8 cellular contexts compared by ENCODE assay signal in the genomic region with DNA sequence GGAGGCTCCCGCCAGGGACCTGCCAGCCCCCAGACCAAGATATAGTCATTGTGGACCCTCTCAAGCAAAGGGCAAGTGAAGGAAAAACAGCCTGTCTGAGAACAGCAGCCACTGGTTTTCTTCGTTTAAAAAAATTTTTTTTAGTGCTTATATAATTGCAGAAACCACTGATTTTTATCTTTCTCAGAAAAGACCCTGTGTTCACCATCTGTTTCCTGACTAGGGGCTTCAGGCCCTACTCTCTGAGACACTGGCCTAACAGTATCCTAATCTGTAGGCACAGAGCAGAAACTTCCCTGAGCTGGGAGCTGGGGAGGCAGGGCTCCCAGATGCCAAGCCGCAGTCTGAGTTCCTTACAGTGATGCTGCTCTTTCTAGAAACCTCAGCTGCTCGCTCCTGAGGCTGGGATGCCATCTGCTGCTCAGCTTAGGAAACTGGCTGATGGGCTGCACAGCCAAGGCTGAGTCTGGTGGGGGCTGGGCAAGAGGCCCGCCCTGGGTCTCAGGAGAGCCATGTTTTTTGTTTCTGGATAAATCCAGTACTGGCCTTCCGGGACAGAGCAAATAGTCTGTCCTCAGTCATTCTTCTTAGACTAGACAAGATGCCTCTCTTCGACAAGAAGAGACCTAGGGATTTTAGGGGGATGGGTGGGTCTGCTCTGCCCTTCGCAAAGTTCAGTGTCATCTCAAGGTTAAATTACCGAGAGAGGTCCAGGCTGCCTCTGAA. TPM values are rescaled to one million over a fixed set of nuclear protein-coding genes. Genes with fewer than 3 reads are reported as not detected.
A peak's percentile ranks its signal among the peaks of the same experiment; 100 is the strongest.
DNase-seq lines count a peak whose midpoint lies in the region; ATAC-seq and TF ChIP-seq lines count a peak whose summit lies in the region.

No MANE protein-coding gene starts in this region.

- no peaks in the 10 kb centered on the region for H3K9me3 Mint-ChIP-seq in stimulated activated memory B cell treated with anti-CD40 and anti-IgM and Interleukin-4, amounts not matched to agents 10 μg/mL and 1 μg/mL and 100 μg/mL, for 72 hours

- H3K4ac ChIP-seq in IMR-90 (ENCODE audit: low read depth, low read length), result no peak overlapping the region; the same call in 1 of the 2 replicates

- H4K20me1 ChIP-seq in IMR-90 (ENCODE audit: insufficient read depth, low read length) (no peaks in the 10 kb centered on the region), OCI-LY3 (ENCODE audit: insufficient read depth, low read length) (no peaks in the 10 kb centered on the region)

- no peak overlapping the region for H3K9ac ChIP-seq in IMR-90 (ENCODE audit: low read depth, low read length)
- H3K9ac ChIP-seq in OCI-LY3 (ENCODE audit: low read length), result no peak overlapping the region

- no peak overlapping the region for H3K14ac ChIP-seq in IMR-90 (replicated peaks; ENCODE audit: low read depth, low read length)

- H2AK9ac ChIP-seq in IMR-90 (replicated peaks; ENCODE audit: low read depth, low read length, poor library complexity), result no peak overlapping the region

- H3K4me1 ChIP-seq in IMR-90 (ENCODE audit: control insufficient read depth, insufficient read depth, low read length), result no peaks in the 10 kb centered on the region
- H3K4me1 ChIP-seq in OCI-LY3 (ENCODE audit: low read length), result peaks cover 9% of the 10 kb centered on the region; the same call in 1 of the 2 replicates

- H3K23ac ChIP-seq in IMR-90 (ENCODE audit: low read depth, low read length), result no peak overlapping the region

- no peak overlapping the region for H3K18ac ChIP-seq in IMR-90 (ENCODE audit: low read depth, low read length)

- DNase-seq in C1 segment of cervical spinal cord (lab: John Stamatoyannopoulos, UW) (peak in 13 of 14 donors; percentile 20 to 85 (median 76)), IMR-90 (peak; percentile 91), activated T-cell treated with anti-CD3 and anti-CD28 coated beads for 1 hour (ENCODE audit: low read depth) (peak; percentile 41), erythroblast (lab: John Stamatoyannopoulos, UW) (peak; percentile 78 to 80), myocyte (ENCODE audit: low read depth) (peak; percentile 92)

- H3K27me3 ChIP-seq in IMR-90 (ENCODE audit: control insufficient read depth, insufficient read depth, low read length) (peaks cover 7% of the 10 kb centered on the region; the same call in 1 of the 2 replicates), OCI-LY3 (ENCODE audit: low read depth, low read length) (no peaks in the 10 kb centered on the region)

- TF ChIP-seq POLR2A in IMR-90 (IDR thresholded peaks at IDR 0.05; ENCODE audit: low read depth, low read length) (0 out of 2 replicates have a peak, but pooled peaks have one; percentile 47), erythroblast (IDR thresholded peaks at IDR 0.05; ENCODE audit: low read length) (no peak)

- intact Hi-C loops in IMR-90 (cut with micrococcal nuclease), result loop anchor here (1.0 to 10.0 kb wide), 6 partner anchors 158 to 683 kb away; a partner anchor contains a TSS

- ATAC-seq in GM19455 (IDR thresholded peaks at IDR 0.05; ENCODE audit: unreplicated experiment) (peak; percentile 66), IMR-90 (ENCODE audit: low read depth) (peak; percentile 100)
- ATAC-seq in stimulated activated memory B cell treated with anti-CD40 and anti-IgM and Interleukin-4, amounts not matched to agents 10 μg/mL and 1 μg/mL and 100 μg/mL, for 72 hours, result peak; percentile 92

- in situ Hi-C loops in IMR-90 (cut with MboI; ENCODE audit: low sequenced_read_pairs), result loop anchor here (10.0 kb wide), 3 partner anchors 438 to 688 kb away; a partner anchor contains a TSS

- H2AFZ ChIP-seq in IMR-90 (replicated peaks; ENCODE audit: low read length, poor library complexity) (peak overlapping the region; percentile 75), OCI-LY3 (ENCODE audit: low read depth, low read length) (peak overlapping the region; percentile 88)

- no peaks in the 10 kb centered on the region for H3K79me1 ChIP-seq in IMR-90 (ENCODE audit: low read depth in 1 of 2, low read length in 2 of 2)

- CTCF ChIA-PET in IMR-90 (lab: Yijun Ruan, JAX), result interaction anchor here (0.6 to 1.5 kb wide), 9 partner anchors 9 to 621 kb away, joined by 3 to 5 read pairs (median 3); no protein-coding TSS in a partner anchor

- no peak overlapping the region for H2BK120ac ChIP-seq in IMR-90 (ENCODE audit: low read depth, low read length)

- H3K27ac ChIP-seq in IMR-90 (ENCODE audit: insufficient read depth, low read length) (no peak overlapping the region), OCI-LY3 (ENCODE audit: low read length) (no peak overlapping the region)

- H3K4me3 Mint-ChIP-seq in stimulated activated memory B cell treated with anti-CD40 and anti-IgM and Interleukin-4, amounts not matched to agents 10 μg/mL and 1 μg/mL and 100 μg/mL, for 72 hours, result no peak overlapping the region

- H3K27ac Mint-ChIP-seq in stimulated activated memory B cell treated with anti-CD40 and anti-IgM and Interleukin-4, amounts not matched to agents 10 μg/mL and 1 μg/mL and 100 μg/mL, for 72 hours, result no peak overlapping the region

- TF ChIP-seq CTCF in IMR-90 (conservative IDR thresholded peaks at IDR 0.05; ENCODE audit: low read depth, low read length) (peak; percentile 98), OCI-LY3 (IDR thresholded peaks at IDR 0.05; ENCODE audit: low read depth, low read length) (peak; percentile 67)

- H3K36me3 Mint-ChIP-seq in stimulated activated memory B cell treated with anti-CD40 and anti-IgM and Interleukin-4, amounts not matched to agents 10 μg/mL and 1 μg/mL and 100 μg/mL, for 72 hours, result no peaks in the 10 kb centered on the region

- peak overlapping the region; percentile 4; the same call in 1 of the 2 replicates for H4K5ac ChIP-seq in IMR-90 (ENCODE audit: low read depth, low read length)

- H3K36me3 ChIP-seq in IMR-90 (ENCODE audit: control insufficient read depth, insufficient read depth, low read length), result no peaks in the 10 kb centered on the region
- H3K36me3 ChIP-seq in OCI-LY3 (replicated peaks; ENCODE audit: low read depth, low read length), result no peaks in the 10 kb centered on the region

- H2BK5ac ChIP-seq in IMR-90 (ENCODE audit: low read depth, low read length, poor library complexity, severe bottlenecking), result no peak overlapping the region

- no peak overlapping the region for H3K56ac ChIP-seq in IMR-90 (ENCODE audit: extremely low read depth, insufficient read depth, low read length)

- H3K9me3 ChIP-seq in IMR-90 (ENCODE audit: control insufficient read depth, insufficient read depth, low read length) (no peaks in the 10 kb centered on the region), OCI-LY3 (ENCODE audit: insufficient read depth, low read length) (no peaks in the 10 kb centered on the region)

- no peaks in the 10 kb centered on the region for H3K9me1 ChIP-seq in IMR-90 (ENCODE audit: insufficient read depth, low read length)

- no TSS peak for BruUV-seq in IMR-90 (replicated peaks; lab: Mats Ljungman, UMichigan)

- no peak overlapping the region for H4K91ac ChIP-seq in IMR-90 (ENCODE audit: insufficient read depth, low read depth, low read length)

- peak overlapping the region in 1 of 2 experiments; percentile 76; a peak in 2 of 4 replicates for H4K8ac ChIP-seq in IMR-90 (ENCODE audit: low read depth in 2 of 2, low read length in 2 of 2)

- H2BK20ac ChIP-seq in IMR-90 (ENCODE audit: low read depth, low read length), result no peak overlapping the region

- no peaks in the 10 kb centered on the region for H3K4me1 Mint-ChIP-seq in stimulated activated memory B cell treated with anti-CD40 and anti-IgM and Interleukin-4, amounts not matched to agents 10 μg/mL and 1 μg/mL and 100 μg/mL, for 72 hours

- no CpG with 5 or more reads among the region's 9 CpGs for WGBS in IMR-90 (ENCODE audit: extremely low coverage in 2 of 2, insufficient read length in 1 of 2), 2 experiments

- H3K4me3 ChIP-seq in IMR-90 (ENCODE audit: insufficient read depth, low read depth, low read length) (no peak overlapping the region), OCI-LY3 (ENCODE audit: low read length) (no peak overlapping the region)

- H3K4me2 ChIP-seq in IMR-90 (ENCODE audit: low read depth, low read length) (no peak overlapping the region), OCI-LY3 (ENCODE audit: low read length) (peak overlapping the region; percentile 56)

- H2BK15ac ChIP-seq in IMR-90 (ENCODE audit: low read depth, low read length), result no peak overlapping the region

- dilution Hi-C loops in IMR-90 (cut with HindIII; ENCODE audit: low sequenced_read_pairs, unreplicated experiment), result no loop called here

- TF ChIP-seq RAD21 in IMR-90 (IDR thresholded peaks at IDR 0.05; ENCODE audit: low read length), result peak; percentile 100

- no peaks in the 10 kb centered on the region for H3K79me2 ChIP-seq in OCI-LY3 (ENCODE audit: low read length)

- POLR2A ChIA-PET in IMR-90 (lab: Charles Lee; ENCODE audit: unreplicated experiment), result interaction anchor here (0.5 kb wide), 1 partner anchor 510 kb away, joined by 5 read pairs; no protein-coding TSS in a partner anchor

- H3K27me3 Mint-ChIP-seq in stimulated activated memory B cell treated with anti-CD40 and anti-IgM and Interleukin-4, amounts not matched to agents 10 μg/mL and 1 μg/mL and 100 μg/mL, for 72 hours, result peaks cover 9% of the 10 kb centered on the region

- H2AK5ac ChIP-seq in IMR-90 (ENCODE audit: low read depth, low read length), result no peak overlapping the region

TF ChIP-seq in IMR-90, 13 proteins besides CTCF, POLR2A, EP300 and RAD21:
- TF ChIP-seq SMC3 (IDR thresholded peaks at IDR 0.05; ENCODE audit: low read depth, low read length) (peak; percentile 99), BHLHE40 (IDR thresholded peaks at IDR 0.05; ENCODE audit: low read depth, low read length) (0 out of 2 replicates have a peak, but pooled peaks have one; percentile 9), MAFK (IDR thresholded peaks at IDR 0.05; ENCODE audit: low read depth, low read length) (no peak), FOS (IDR thresholded peaks at IDR 0.05; ENCODE audit: low read depth, low read length) (no peak), MXI1 (IDR thresholded peaks at IDR 0.05; ENCODE audit: borderline replicate concordance, low read depth, low read length) (0 out of 2 replicates have a peak, but pooled peaks have one; percentile 26), NFE2L2 (IDR thresholded peaks at IDR 0.05; ENCODE audit: low read depth, low read length) (peak; percentile 49; the same call in 1 of the 2 replicates), RFX5 (IDR thresholded peaks at IDR 0.05; ENCODE audit: low read depth, low read length) (no peak)

RNA-seq across cellular contexts. Expression of a gene that starts 31.0 kb away (rescaled TPM):
- 207 and 367 TPM in 2 replicates for total RNA-seq in IMR-90 (2012; rRNA removed)
- polyA plus RNA-seq in IMR-90 (2012; rRNA removed), result 60.0 and 81.4 TPM in 2 replicates
- polyA plus RNA-seq in IMR-90 (2012; cell fraction: cytosol; rRNA removed), result 16.0 and 25.6 TPM in 2 replicates
- 18.4 and 79.4 TPM in 2 replicates for polyA plus RNA-seq in IMR-90 (2012; cell fraction: nucleus; rRNA removed; ENCODE audit: low replicate concordance)
- 274 and 347 TPM in 2 replicates for total RNA-seq in myocyte
- 110 TPM for polyA plus RNA-seq in myocyte (2012)

Comparison
In these comparisons a context has a peak if more than half of its experiments do, and no peak if none do; other contexts are left out.
1. DNase-seq: peak in every context shown above with its lines; median percentile 92 in myocyte; 91 in IMR-90; 79 in erythroblast; 76 in C1 segment of cervical spinal cord; 41 in activated T-cell treated with anti-CD3 and anti-CD28 coated beads for 1 hour.